ENCODE assay signal across 9 cellular contexts in genomic region chr7:25862254-25862992, GRCh38.
DNase-seq lines count a peak whose midpoint lies in the region; ATAC-seq, FAIRE-seq and TF ChIP-seq lines count a peak whose summit lies in the region.
"Had no signal": no experiment of that assay in that cellular context is flagged by ENCODE, and none has a peak within 500 bp of the region (broad histone marks: within the 10 kb centered on the region; RNA-seq: fewer than 3 reads in every experiment).

No MANE protein-coding gene starts in this region.

- peak overlapping the region; percentile 57 for H3K4me3 ChIP-seq in Karpas-422 (ENCODE audit: low read length)
- peak overlapping the region; percentile 43 to 49 for H3K4me3 ChIP-seq in Panc1 (ENCODE audit: low read depth in 2 of 2, low read length in 2 of 2)
- H3K4me3 ChIP-seq in ovary = no peak overlapping the region

- H3K27me3 Mint-ChIP-seq in activated T-cell treated with anti-CD3 and anti-CD28 coated beads, Interleukin-2, amount 50 U/mL, for 24 hours = peaks cover 22% of the 10 kb centered on the region

- TF ChIP-seq POLR2A in H54 (IDR thresholded peaks at IDR 0.05; ENCODE audit: low read depth, low read length) = no peak
- TF ChIP-seq POLR2A in ovary (IDR thresholded peaks at IDR 0.05) = no peak

- H3K4me1 Mint-ChIP-seq in activated T-cell treated with anti-CD3 and anti-CD28 coated beads, Interleukin-2, amount 50 U/mL, for 24 hours (ENCODE audit: low read depth) = peaks cover 25% of the 10 kb centered on the region

- peak overlapping the region; percentile 84 for H2AFZ ChIP-seq in Karpas-422 (ENCODE audit: low read length)
- H2AFZ ChIP-seq: parathyroid adenoma had no signal

- intact Hi-C loops in Panc1 (cut with micrococcal nuclease; ENCODE audit: unreplicated experiment) = no loop called here
- intact Hi-C loops in ovary (cut with DNase I) = loop anchor here in 1 of 4 donors (10.0 kb wide), 1 partner anchor 1322 kb away; the partner anchor contains the start of gene HOXA11

- H3K27ac Mint-ChIP-seq in activated T-cell treated with anti-CD3 and anti-CD28 coated beads, Interleukin-2, amount 50 U/mL, for 24 hours = peak overlapping the region; percentile 82

- in situ Hi-C loops in Panc1 (cut with HindIII; ENCODE audit: low pct_unique_long_range_greater_than_20kb, low sequenced_read_pairs) = no loop called here

- H3K9ac ChIP-seq in Karpas-422 (ENCODE audit: low read length) = peak overlapping the region; percentile 67
- H3K9ac ChIP-seq: parathyroid adenoma had no signal

- POLR2A ChIA-PET in Panc1 (lab: Charles Lee) = interaction anchor here (0.5 to 0.7 kb wide), 3 partner anchors 16 to 1737 kb away, joined by 3 read pairs; no protein-coding TSS in a partner anchor

- H3K79me2 ChIP-seq in Karpas-422 (ENCODE audit: low read length) = no peaks in the 10 kb centered on the region
- H3K79me2 ChIP-seq: parathyroid adenoma had no signal

- H3K27ac ChIP-seq in Karpas-422 (ENCODE audit: low read length) (peak overlapping the region; percentile 68), Panc1 (ENCODE audit: low read length) (peak overlapping the region; percentile 3; the same call in 1 of the 2 replicates), ovary (no peak overlapping the region)
- H3K27ac ChIP-seq: parathyroid adenoma had no signal

- peak; percentile 96 for ATAC-seq in Panc1

- H3K36me3 Mint-ChIP-seq in activated T-cell treated with anti-CD3 and anti-CD28 coated beads, Interleukin-2, amount 50 U/mL, for 24 hours (ENCODE audit: low read depth) = no peaks in the 10 kb centered on the region

- H3K9me3 Mint-ChIP-seq in activated T-cell treated with anti-CD3 and anti-CD28 coated beads, Interleukin-2, amount 50 U/mL, for 24 hours = peaks cover 15% of the 10 kb centered on the region

- peaks cover 31% of the 10 kb centered on the region for H3K4me1 ChIP-seq in Karpas-422 (ENCODE audit: low read length)
- H3K4me1 ChIP-seq in Panc1 (ENCODE audit: control insufficient read depth, insufficient read depth, low read length) = peaks cover 17% of the 10 kb centered on the region; the same call in 1 of the 2 replicates
- peaks cover 2% of the 10 kb centered on the region for H3K4me1 ChIP-seq in ovary (ENCODE audit: insufficient read depth)
- H3K4me1 ChIP-seq: parathyroid adenoma had no signal

- no peak for TF ChIP-seq EP300 in ovary (IDR thresholded peaks at IDR 0.05)

- TF ChIP-seq CTCF in Panc1 (IDR thresholded peaks at IDR 0.05) (no peak), ovary (IDR thresholded peaks at IDR 0.05) (no peak)

- H3K27me3 ChIP-seq in Karpas-422 (ENCODE audit: low read length) (no peaks in the 10 kb centered on the region), Panc1 (ENCODE audit: control insufficient read depth, insufficient read depth, low read length) (peaks cover 24% of the 10 kb centered on the region), ovary (peaks cover 14% of the 10 kb centered on the region)

- DNase-seq in ELR (ENCODE audit: low read depth) (peak; percentile 98), H54 (ENCODE audit: insufficient read length, low spot score) (peak; percentile 92), Karpas-422 (peak; percentile 100), Panc1 (ENCODE audit: low read depth, low spot score) (peak; percentile 93), fibroblast of peridontal ligament (ENCODE audit: extremely low read depth) (peak; percentile 100), ovary (peak; percentile 68 to 94 (median 80)), urothelium cell line (ENCODE audit: low spot score) (peak; percentile 99)
- peak; percentile 86 for DNase-seq in activated T-cell treated with anti-CD3 and anti-CD28 coated beads, Interleukin-2, amount 50 U/mL, for 24 hours

- peak overlapping the region; percentile 82 for H3K4me2 ChIP-seq in Karpas-422 (ENCODE audit: low read depth, low read length, poor library complexity, severe bottlenecking)

- BruUV-seq in Panc1 (replicated peaks; lab: Mats Ljungman, UMichigan) = no TSS peak

- CTCF ChIA-PET in Panc1 (lab: Charles Lee) = interaction anchor here (0.5 to 0.7 kb wide), 3 partner anchors 33 to 547 kb away, joined by 3 to 4 read pairs (median 3); no protein-coding TSS in a partner anchor

- no peaks in the 10 kb centered on the region for H4K20me1 ChIP-seq in Karpas-422 (ENCODE audit: insufficient read depth, low read depth, low read length)

- no peaks in the 10 kb centered on the region for H3K9me2 ChIP-seq in Karpas-422 (replicated peaks; ENCODE audit: insufficient read depth, low read length)

- peak; percentile 100 for FAIRE-seq in H54 (lab: Jason Lieb, UNC)
- FAIRE-seq in urothelium cell line (lab: Jason Lieb, UNC) = peak; percentile 89

- H3K4me3 Mint-ChIP-seq in activated T-cell treated with anti-CD3 and anti-CD28 coated beads, Interleukin-2, amount 50 U/mL, for 24 hours = peak overlapping the region; percentile 63

- no peaks in the 10 kb centered on the region for H3K36me3 ChIP-seq in Karpas-422 (ENCODE audit: insufficient read depth, low read length)
- H3K36me3 ChIP-seq in Panc1 (ENCODE audit: control insufficient read depth, insufficient read depth, low read length) = no peaks in the 10 kb centered on the region
- H3K36me3 ChIP-seq in ovary = no peaks in the 10 kb centered on the region

- 1 to 2% (median 2%) methylated on average over 45 of the region's 45 CpGs for WGBS in ovary, 3 donors

- H3K9me3 ChIP-seq in Karpas-422 (ENCODE audit: low read length) (no peaks in the 10 kb centered on the region), Panc1 (ENCODE audit: control insufficient read depth, insufficient read depth, low read depth, low read length) (no peaks in the 10 kb centered on the region), ovary (no peaks in the 10 kb centered on the region)

Comparison
In these comparisons a context has a peak if more than half of its experiments do, and no peak if none do; other contexts are left out.
1. H3K27ac ChIP-seq: peak in Karpas-422 (single experiment) and Panc1 (single experiment); none in ovary (0 of 2).
2. Peak in every context shown above with its lines, with median percentiles within 50 percentile points of each other: DNase-seq.